ENCODE assay signal across 9 cellular contexts in genomic region chr10:112532053-112532658, GRCh38.
DNase-seq lines count a peak whose midpoint lies in the region; ATAC-seq and TF ChIP-seq lines count a peak whose summit lies in the region.
"Had no signal": no experiment of that assay in that cellular context is flagged by ENCODE, and none has a peak within 500 bp of the region (broad histone marks: within the 10 kb centered on the region; RNA-seq: fewer than 3 reads in every experiment).

No MANE protein-coding gene starts in this region.

- peaks cover 11% of the 10 kb centered on the region for H3K27me3 Mint-ChIP-seq in activated CD4-positive, alpha-beta T cell treated with anti-CD3 and anti-CD28 coated beads, Interleukin-2, amount 10 ng/mL, durations not matched to agents 24 days and 14 days
- H3K27me3 Mint-ChIP-seq in T-helper 1 cell treated with Interleukin-12 subunit alpha and Interleukin-12 subunit beta and Interleukin-4 antibody, amounts not matched to agents 30 μg/mL and 1 μg/mL, for 36 hours (ENCODE audit: low read depth): peaks cover 11% of the 10 kb centered on the region

- H3K36me3 Mint-ChIP-seq in activated CD4-positive, alpha-beta T cell treated with anti-CD3 and anti-CD28 coated beads, Interleukin-2, amount 10 ng/mL, durations not matched to agents 24 days and 14 days (ENCODE audit: low read depth): peaks cover 18% of the 10 kb centered on the region
- H3K36me3 Mint-ChIP-seq in T-helper 1 cell treated with Interleukin-12 subunit alpha and Interleukin-12 subunit beta and Interleukin-4 antibody, amounts not matched to agents 30 μg/mL and 1 μg/mL, for 36 hours (ENCODE audit: low read depth): peaks cover 17% of the 10 kb centered on the region

- no peaks in the 10 kb centered on the region for H3K79me2 ChIP-seq in osteoblast (ENCODE audit: insufficient read depth, low read length)

- peaks cover 5% of the 10 kb centered on the region for H3K9me3 Mint-ChIP-seq in activated CD4-positive, alpha-beta T cell treated with anti-CD3 and anti-CD28 coated beads, Interleukin-2, amount 10 ng/mL, durations not matched to agents 24 days and 14 days
- peaks cover 6% of the 10 kb centered on the region for H3K9me3 Mint-ChIP-seq in T-helper 1 cell treated with Interleukin-12 subunit alpha and Interleukin-12 subunit beta and Interleukin-4 antibody, amounts not matched to agents 30 μg/mL and 1 μg/mL, for 36 hours

- H3K27me3 ChIP-seq in osteoblast (ENCODE audit: insufficient read depth, low read length): no peaks in the 10 kb centered on the region
- H3K27me3 ChIP-seq: neutrophil had no signal

- peaks cover 30% of the 10 kb centered on the region for H3K4me1 Mint-ChIP-seq in activated CD4-positive, alpha-beta T cell treated with anti-CD3 and anti-CD28 coated beads, Interleukin-2, amount 10 ng/mL, durations not matched to agents 24 days and 14 days
- H3K4me1 Mint-ChIP-seq in T-helper 1 cell treated with Interleukin-12 subunit alpha and Interleukin-12 subunit beta and Interleukin-4 antibody, amounts not matched to agents 30 μg/mL and 1 μg/mL, for 36 hours (ENCODE audit: low read depth): peaks cover 29% of the 10 kb centered on the region

- H3K4me3 Mint-ChIP-seq in activated CD4-positive, alpha-beta T cell treated with anti-CD3 and anti-CD28 coated beads, Interleukin-2, amount 10 ng/mL, durations not matched to agents 24 days and 14 days: peak overlapping the region; percentile 64
- peak overlapping the region; percentile 50 for H3K4me3 Mint-ChIP-seq in T-helper 1 cell treated with Interleukin-12 subunit alpha and Interleukin-12 subunit beta and Interleukin-4 antibody, amounts not matched to agents 30 μg/mL and 1 μg/mL, for 36 hours

- intact Hi-C loops in activated CD4-positive, alpha-beta T cell treated with anti-CD3 and anti-CD28 coated beads, Interleukin-2, amount 10 ng/mL, durations not matched to agents 24 days and 14 days (cut with micrococcal nuclease): loop anchor here (2.0 to 5.0 kb wide), 2 partner anchors 13 to 450 kb away; no protein-coding TSS in a partner anchor

- ATAC-seq in HG03025 (IDR thresholded peaks at IDR 0.05; ENCODE audit: low FRiP score, unreplicated experiment): peak; percentile 94

- peak overlapping the region; percentile 37 for H3K27ac Mint-ChIP-seq in activated CD4-positive, alpha-beta T cell treated with anti-CD3 and anti-CD28 coated beads, Interleukin-2, amount 10 ng/mL, durations not matched to agents 24 days and 14 days
- H3K27ac Mint-ChIP-seq in T-helper 1 cell treated with Interleukin-12 subunit alpha and Interleukin-12 subunit beta and Interleukin-4 antibody, amounts not matched to agents 30 μg/mL and 1 μg/mL, for 36 hours: peak overlapping the region; percentile 49

- peak; percentile 65 for DNase-seq in activated CD4-positive, alpha-beta T cell treated with anti-CD3 and anti-CD28 coated beads, Interleukin-2, amount 10 ng/mL, durations not matched to agents 24 days and 14 days
- no peak for DNase-seq in activated CD4-positive, alpha-beta T cell treated with anti-CD3 and anti-CD28 coated beads, Interleukin-2, amount 50 U/mL, for 1 hour
- DNase-seq in osteoblast (ENCODE audit: insufficient read length, low spot score, missing footprints) (no peak), NCI-H524 treated with DMSO at 0.1 percent for 48 hours (lab: John Stamatoyannopoulos, UW) (no peak), glomerular visceral epithelial cell (ENCODE audit: extremely low spot score) (no peak), globus pallidus (ENCODE audit: low spot score) (no peak)

- TF ChIP-seq CTCF in osteoblast (IDR thresholded peaks at IDR 0.05; ENCODE audit: extremely low read depth, low read depth, low read length): no peak

- peak overlapping the region; percentile 33 for H2AFZ ChIP-seq in osteoblast (ENCODE audit: low read length)

- no peaks in the 10 kb centered on the region for H3K9me3 ChIP-seq in osteoblast (ENCODE audit: low read depth, low read length)
- H3K9me3 ChIP-seq: neutrophil had no signal

- H4K20me1 ChIP-seq in osteoblast (ENCODE audit: insufficient read depth, low read length): no peaks in the 10 kb centered on the region

- peak overlapping the region; percentile 46 for H3K4me2 ChIP-seq in osteoblast (ENCODE audit: insufficient read depth, low read length)

- peak overlapping the region; percentile 59 for H3K4me3 ChIP-seq in osteoblast (ENCODE audit: insufficient read depth, low read length)

- no peak overlapping the region for H3K27ac ChIP-seq in osteoblast (ENCODE audit: low read depth, low read length)
- H3K27ac ChIP-seq: neutrophil had no signal

- no peaks in the 10 kb centered on the region for H3K36me3 ChIP-seq in osteoblast (ENCODE audit: insufficient read depth, low read length)

- no peaks in the 10 kb centered on the region for H3K4me1 ChIP-seq in osteoblast (ENCODE audit: insufficient read depth, low read length)
